In the genomic region with DNA sequence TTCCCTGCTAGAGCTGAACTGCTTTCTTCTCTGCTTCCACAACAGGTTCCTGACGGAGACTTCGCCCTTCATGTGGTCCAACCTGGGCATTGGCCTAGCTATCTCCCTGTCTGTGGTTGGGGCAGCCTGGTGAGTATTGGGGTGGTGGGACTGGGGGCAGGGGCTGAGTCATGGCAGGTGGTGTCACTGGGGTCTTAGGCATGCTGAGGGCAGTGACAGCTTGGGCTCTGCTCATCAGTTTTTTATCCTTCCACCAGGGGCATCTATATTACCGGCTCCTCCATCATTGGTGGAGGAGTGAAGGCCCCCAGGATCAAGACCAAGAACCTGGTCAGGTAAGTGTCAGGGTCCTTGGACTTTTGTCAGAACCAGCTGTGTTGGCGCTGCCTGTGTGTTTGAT, we compare ENCODE assay signal across 8 cellular contexts. TPM values are rescaled to one million over a fixed set of nuclear protein-coding genes. Genes with fewer than 3 reads are reported as not detected.
DNase-seq lines count a peak whose midpoint lies in the region; ATAC-seq and TF ChIP-seq lines count a peak whose summit lies in the region.

No MANE protein-coding gene starts in this region.

- no peaks in the 10 kb centered on the region for H3K27me3 ChIP-seq in adrenal gland
- H3K27me3 ChIP-seq in right lobe of liver: no peaks in the 10 kb centered on the region

- peak overlapping the region in 1 of 5 donors; percentile 96 for H3K27ac ChIP-seq in adrenal gland
- H3K27ac ChIP-seq in right lobe of liver: peak overlapping the region in 1 of 3 donors; percentile 93

- H3K4me1 ChIP-seq in adrenal gland (replicated peaks in 1 of 2): peaks cover 19 to 48% of the 10 kb centered on the region in 2 donors
- peaks cover 0 to 39% (median 13%) of the 10 kb centered on the region in 4 donors for H3K4me1 ChIP-seq in right lobe of liver

- no peaks in the 10 kb centered on the region for H3K9me3 Mint-ChIP-seq in activated T-cell treated with anti-CD3 and anti-CD28 coated beads, Interleukin-2, amount 50 U/mL, for 72 hours
- no peaks in the 10 kb centered on the region for H3K9me3 Mint-ChIP-seq in type B pancreatic cell

- H3K9me3 ChIP-seq in adrenal gland (replicated peaks in 1 of 3): no peaks in the 10 kb centered on the region
- H3K9me3 ChIP-seq in right lobe of liver: no peaks in the 10 kb centered on the region

- H3K27me3 Mint-ChIP-seq in activated T-cell treated with anti-CD3 and anti-CD28 coated beads, Interleukin-2, amount 50 U/mL, for 72 hours (ENCODE audit: low read depth): no peaks in the 10 kb centered on the region
- H3K27me3 Mint-ChIP-seq in type B pancreatic cell: no peaks in the 10 kb centered on the region

- H3K4me3 Mint-ChIP-seq in activated T-cell treated with anti-CD3 and anti-CD28 coated beads, Interleukin-2, amount 50 U/mL, for 72 hours: peak overlapping the region; percentile 91 to 92
- peak overlapping the region; percentile 95 for H3K4me3 Mint-ChIP-seq in type B pancreatic cell

- peak overlapping the region in 3 of 4 donors; percentile 56 to 97 (median 85) for H3K4me3 ChIP-seq in adrenal gland
- peak overlapping the region; percentile 84 to 98 (median 97) for H3K4me3 ChIP-seq in right lobe of liver

- no peak for DNase-seq in activated T-cell treated with anti-CD3 and anti-CD28 coated beads, Interleukin-2, amount 50 U/mL, for 72 hours
- DNase-seq in activated T-cell treated with anti-CD3 and anti-CD28 coated beads, Interleukin-2, amount 50 U/mL, for 48 hours: no peak
- DNase-seq in adrenal gland: no peak
- DNase-seq in right lobe of liver: peak in 1 of 3 donors; percentile 53
- no peak for DNase-seq in type B pancreatic cell (ENCODE audit: extremely low spot score, unreplicated experiment)
- DNase-seq in NCI-H2196 (lab: John Stamatoyannopoulos, UW; ENCODE audit: unreplicated experiment): no peak

- 57 to 89% (median 75%) methylated on average over 1 to 4 of the region's 4 CpGs for WGBS in adrenal gland, 4 donors
- 50% methylated on average over 2 of the region's 4 CpGs for WGBS in right lobe of liver (ENCODE audit: insufficient coverage, low coverage, low lambda C conversion rate, missing lambda C conversion rate)

- H3K36me3 Mint-ChIP-seq in activated T-cell treated with anti-CD3 and anti-CD28 coated beads, Interleukin-2, amount 50 U/mL, for 72 hours (ENCODE audit: insufficient read depth in 2 of 2): peaks cover 15 to 30% of the 10 kb centered on the region in 2 donors
- peaks cover 27% of the 10 kb centered on the region for H3K36me3 Mint-ChIP-seq in type B pancreatic cell

- TF ChIP-seq CTCF in adrenal gland (IDR thresholded peaks at IDR 0.05) (no peak), right lobe of liver (IDR thresholded peaks at IDR 0.05) (no peak), type B pancreatic cell (conservative IDR thresholded peaks at IDR 0.05) (no peak)

- H3K27ac Mint-ChIP-seq in activated T-cell treated with anti-CD3 and anti-CD28 coated beads, Interleukin-2, amount 50 U/mL, for 72 hours: no peak overlapping the region
- H3K27ac Mint-ChIP-seq in type B pancreatic cell: peak overlapping the region; percentile 77

- H3K36me3 ChIP-seq in adrenal gland (replicated peaks in 1 of 2) (peaks cover 0 to 33% of the 10 kb centered on the region in 2 donors), right lobe of liver (peaks cover 0 to 14% (median 5%) of the 10 kb centered on the region in 4 donors)

- ATAC-seq in activated T-cell treated with anti-CD3 and anti-CD28 coated beads, Interleukin-2, amount 50 U/mL, for 72 hours (replicated peaks in 1 of 2): no peak
- ATAC-seq in right lobe of liver (no peak), GM21528 (IDR thresholded peaks at IDR 0.05; ENCODE audit: low FRiP score, unreplicated experiment) (no peak), HG03520 (IDR thresholded peaks at IDR 0.05; ENCODE audit: unreplicated experiment) (no peak)

- TF ChIP-seq POLR2A in adrenal gland (IDR thresholded peaks at IDR 0.05): no peak
- no peak for TF ChIP-seq POLR2A in right lobe of liver (IDR thresholded peaks at IDR 0.05)

- H3K4me1 Mint-ChIP-seq in activated T-cell treated with anti-CD3 and anti-CD28 coated beads, Interleukin-2, amount 50 U/mL, for 72 hours (ENCODE audit: low read depth): peaks cover 68% of the 10 kb centered on the region
- peaks cover 47% of the 10 kb centered on the region for H3K4me1 Mint-ChIP-seq in type B pancreatic cell (ENCODE audit: unreplicated experiment)

- intact Hi-C loops in adrenal gland (cut with DNase I) (no loop called here), right lobe of liver (cut with DNase I) (no loop called here)

RNA-seq across cellular contexts. Expression of a gene that starts 1.3 kb away (rescaled TPM):
- 10 to 100 TPM; 89.9 to 98.0 TPM for total RNA-seq in activated T-cell treated with anti-CD3 and anti-CD28 coated beads, Interleukin-2, amount 50 U/mL, for 72 hours
- 100 to 1,000 TPM; 177 to 318 (median 216) TPM for total RNA-seq in adrenal gland
- 100 to 1,000 TPM; 141 to 302 (median 161) TPM for polyA plus RNA-seq in adrenal gland
- total RNA-seq in right lobe of liver: 100 to 1,000 TPM in 2 of 6 experiments, 10 to 100 TPM in 4; 64.4 to 142 (median 76.9) TPM
- total RNA-seq in type B pancreatic cell (ENCODE audit: low replicate concordance): 115 and 135 TPM in 2 replicates

RNA-seq across cellular contexts. Expression of a gene that starts 3.0 kb away (rescaled TPM):
- total RNA-seq in activated T-cell treated with anti-CD3 and anti-CD28 coated beads, Interleukin-2, amount 50 U/mL, for 72 hours: 10 to 100 TPM; 19.5 to 20.4 TPM
- 10 to 100 TPM; 18.8 to 47.9 (median 28.0) TPM for total RNA-seq in adrenal gland
- polyA plus RNA-seq in adrenal gland: 10 to 100 TPM; 18.2 to 34.3 (median 24.1) TPM
- 10 to 100 TPM; 13.4 to 49.5 (median 18.5) TPM for total RNA-seq in right lobe of liver
- 44.3 and 54.8 TPM in 2 replicates for total RNA-seq in type B pancreatic cell (ENCODE audit: low replicate concordance)

RNA-seq across cellular contexts. Expression of a gene that starts 6.2 kb away (rescaled TPM):
- 10 to 100 TPM; 21.4 to 31.0 TPM for total RNA-seq in activated T-cell treated with anti-CD3 and anti-CD28 coated beads, Interleukin-2, amount 50 U/mL, for 72 hours
- total RNA-seq in adrenal gland (10 to 100 TPM; 12.0 to 48.0 (median 22.0) TPM), right lobe of liver (10 to 100 TPM in 5 of 6 experiments, 1 to 10 TPM in 1; 8.9 to 27.5 (median 12.0) TPM), type B pancreatic cell (ENCODE audit: low replicate concordance) (25.7 and 30.2 TPM in 2 replicates)
- polyA plus RNA-seq in adrenal gland: 10 to 100 TPM; 19.1 to 29.1 (median 24.6) TPM

RNA-seq across cellular contexts. Expression of a gene that starts 15.4 kb away (rescaled TPM):
- total RNA-seq in activated T-cell treated with anti-CD3 and anti-CD28 coated beads, Interleukin-2, amount 50 U/mL, for 72 hours: 1 to 10 TPM in 1 of 2 donors, under 1 TPM in 1; 0.99 to 1.4 TPM
- 10 to 100 TPM in 5 of 8 donors, 1 to 10 TPM in 3; 5.8 to 16.8 (median 11.7) TPM for total RNA-seq in adrenal gland
- 10 to 100 TPM in 2 of 3 donors, 1 to 10 TPM in 1; 3.1 to 53.5 (median 52.5) TPM for polyA plus RNA-seq in adrenal gland
- 1 to 10 TPM; 2.2 to 8.4 (median 3.5) TPM for total RNA-seq in right lobe of liver
- total RNA-seq in type B pancreatic cell (ENCODE audit: low replicate concordance): 14.9 and 15.6 TPM in 2 replicates

RNA-seq across cellular contexts. Expression of a gene that starts 29.3 kb away (rescaled TPM):
- 10 to 100 TPM; 21.0 to 27.3 TPM for total RNA-seq in activated T-cell treated with anti-CD3 and anti-CD28 coated beads, Interleukin-2, amount 50 U/mL, for 72 hours
- total RNA-seq in adrenal gland (10 to 100 TPM; 32.2 to 42.1 (median 37.1) TPM), right lobe of liver (10 to 100 TPM; 12.4 to 18.9 (median 14.8) TPM), type B pancreatic cell (ENCODE audit: low replicate concordance) (31.5 and 39.4 TPM in 2 replicates)
- polyA plus RNA-seq in adrenal gland: 10 to 100 TPM; 35.3 to 78.1 (median 54.5) TPM
